In the genomic region with DNA sequence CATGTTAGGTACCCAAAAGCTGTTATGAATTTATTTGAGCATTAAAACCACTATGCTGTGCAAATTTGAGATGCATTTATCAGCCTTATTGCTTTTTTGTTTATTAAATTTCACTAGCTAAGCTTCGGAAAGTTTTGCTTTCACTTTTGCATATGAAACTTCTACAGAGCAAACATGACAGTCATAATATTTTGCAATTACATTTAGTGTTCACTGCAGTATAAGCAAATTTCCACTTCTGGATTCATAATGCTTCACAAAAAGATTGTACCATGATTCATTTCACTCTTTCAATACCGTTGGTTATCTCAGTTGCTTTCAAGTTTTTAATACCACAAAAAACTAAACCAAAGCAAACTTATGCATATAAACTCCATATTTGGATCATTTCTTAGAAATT, we compare ENCODE assay signal across 10 cellular contexts.
DNase-seq lines count a peak whose midpoint lies in the region; ATAC-seq lines count a peak whose summit lies in the region.
"Had no signal": no experiment of that assay in that cellular context is flagged by ENCODE, and none has a peak within 500 bp of the region (broad histone marks: within the 10 kb centered on the region; RNA-seq: fewer than 3 reads in every experiment).

No MANE protein-coding gene starts in this region.

- H3K9ac ChIP-seq in mesendoderm (ENCODE audit: low read length) = no peak overlapping the region

- H3K4me2 ChIP-seq in mesendoderm (ENCODE audit: low read length) = no peak overlapping the region

- H2BK120ac ChIP-seq in mesendoderm (ENCODE audit: low read depth, low read length) = no peak overlapping the region

- H3K18ac ChIP-seq in mesendoderm (ENCODE audit: low read length) = no peak overlapping the region

- POLR2A ChIA-PET in activated CD8-positive, alpha-beta T cell treated with anti-CD3 and anti-CD28 coated beads, Interleukin-2, amount 10 ng/mL, durations not matched to agents 7 days and 5 days (lab: Charles Lee) = no interaction called here

- H3K27ac ChIP-seq in ACC112 (ENCODE audit: low read depth, low read length) (no peak overlapping the region), mesendoderm (ENCODE audit: low read depth, low read length) (no peak overlapping the region)
- H3K27ac ChIP-seq: SJSA1 had no signal

- H3K4me3 ChIP-seq in ACC112 (ENCODE audit: low read depth, low read length) = peak overlapping the region; percentile 73
- H3K4me3 ChIP-seq in mesendoderm (ENCODE audit: low read length) = no peak overlapping the region
- H3K4me3 ChIP-seq: SJSA1 had no signal

- H3K9me3 Mint-ChIP-seq in activated CD8-positive, alpha-beta T cell treated with anti-CD3 and anti-CD28 coated beads, Interleukin-2, amount 10 ng/mL, durations not matched to agents 7 days and 5 days (ENCODE audit: insufficient read depth) = peaks cover 3% of the 10 kb centered on the region

- H2BK5ac ChIP-seq in mesendoderm (ENCODE audit: low read length) = no peak overlapping the region

- no peak for DNase-seq in activated CD8-positive, alpha-beta T cell treated with anti-CD3 and anti-CD28 coated beads, Interleukin-2, amount 10 ng/mL, durations not matched to agents 7 days and 5 days
- DNase-seq in mesendoderm = no peak
- DNase-seq in NCI-H82 (lab: John Stamatoyannopoulos, UW) = no peak
- no peak for DNase-seq in T-helper 9 cell
- DNase-seq: left colon had no signal

- no peaks in the 10 kb centered on the region for H3K4me1 Mint-ChIP-seq in activated CD8-positive, alpha-beta T cell treated with anti-CD3 and anti-CD28 coated beads, Interleukin-2, amount 10 ng/mL, durations not matched to agents 7 days and 5 days (ENCODE audit: low read depth)

- H4K5ac ChIP-seq in mesendoderm (ENCODE audit: low read length) = no peak overlapping the region

- H3K27me3 ChIP-seq in ACC112 (ENCODE audit: insufficient read depth, low read length) (no peaks in the 10 kb centered on the region), mesendoderm (ENCODE audit: insufficient read depth, low read length, poor library complexity) (no peaks in the 10 kb centered on the region)
- H3K27me3 ChIP-seq: SJSA1 had no signal

- no peak overlapping the region for H3K56ac ChIP-seq in mesendoderm (ENCODE audit: low read length)

- ATAC-seq in GM19372 (IDR thresholded peaks at IDR 0.05; ENCODE audit: low read depth, unreplicated experiment) (peak; percentile 77), HG03097 (IDR thresholded peaks at IDR 0.05; ENCODE audit: low FRiP score, unreplicated experiment) (peak; percentile 91), HG02678 (IDR thresholded peaks at IDR 0.05; ENCODE audit: unreplicated experiment) (no peak)
- no peak for ATAC-seq in activated CD8-positive, alpha-beta T cell treated with anti-CD3 and anti-CD28 coated beads, Interleukin-2, amount 10 ng/mL, durations not matched to agents 7 days and 5 days
- ATAC-seq: left colon had no signal

- no peak overlapping the region for H4K8ac ChIP-seq in mesendoderm (ENCODE audit: low read depth, low read length)

- no peaks in the 10 kb centered on the region for H3K36me3 Mint-ChIP-seq in activated CD8-positive, alpha-beta T cell treated with anti-CD3 and anti-CD28 coated beads, Interleukin-2, amount 10 ng/mL, durations not matched to agents 7 days and 5 days (ENCODE audit: low read depth)

- H2BK15ac ChIP-seq in mesendoderm (replicated peaks; ENCODE audit: low read depth) = no peak overlapping the region

- no peak overlapping the region for H2AK5ac ChIP-seq in mesendoderm (ENCODE audit: low read length)

- CTCF ChIA-PET in activated CD8-positive, alpha-beta T cell treated with anti-CD3 and anti-CD28 coated beads, Interleukin-2, amount 10 ng/mL, durations not matched to agents 7 days and 5 days (lab: Charles Lee) = no interaction called here

- H3K4me1 ChIP-seq in ACC112 (ENCODE audit: control insufficient read depth, insufficient read depth, low read length, unreplicated experiment) (peaks cover 6% of the 10 kb centered on the region), mesendoderm (ENCODE audit: control insufficient read depth, low read depth, low read length) (no peaks in the 10 kb centered on the region)
- H3K4me1 ChIP-seq: SJSA1 had no signal

- no CpG with 5 or more reads among the region's 2 CpGs for WGBS in mesendoderm (ENCODE audit: extremely low coverage, insufficient coverage, low lambda C conversion rate)

- H2AFZ ChIP-seq in ACC112 (ENCODE audit: low read length, unreplicated experiment) = peak overlapping the region; percentile 84

- H3K4me3 Mint-ChIP-seq in activated CD8-positive, alpha-beta T cell treated with anti-CD3 and anti-CD28 coated beads, Interleukin-2, amount 10 ng/mL, durations not matched to agents 7 days and 5 days = peak overlapping the region; percentile 28

- H3K27me3 Mint-ChIP-seq in activated CD8-positive, alpha-beta T cell treated with anti-CD3 and anti-CD28 coated beads, Interleukin-2, amount 10 ng/mL, durations not matched to agents 7 days and 5 days (ENCODE audit: low read depth) = no peaks in the 10 kb centered on the region

- no peak overlapping the region for H3K27ac Mint-ChIP-seq in activated CD8-positive, alpha-beta T cell treated with anti-CD3 and anti-CD28 coated beads, Interleukin-2, amount 10 ng/mL, durations not matched to agents 7 days and 5 days

- no peaks in the 10 kb centered on the region for H3K79me1 ChIP-seq in mesendoderm (ENCODE audit: low read length)

- H3K79me2 ChIP-seq in ACC112 (ENCODE audit: control insufficient read depth, insufficient read depth, low read length, unreplicated experiment) = no peaks in the 10 kb centered on the region
- no peaks in the 10 kb centered on the region for H3K79me2 ChIP-seq in mesendoderm (ENCODE audit: control insufficient read depth, insufficient read depth, low read length)

- H3K36me3 ChIP-seq in ACC112 (ENCODE audit: insufficient read depth, low read length) (no peaks in the 10 kb centered on the region), mesendoderm (ENCODE audit: control insufficient read depth, insufficient read depth, low read length) (no peaks in the 10 kb centered on the region)
- H3K36me3 ChIP-seq: SJSA1 had no signal

- H3K23ac ChIP-seq in mesendoderm (ENCODE audit: low read length) = no peak overlapping the region

- no peak overlapping the region for H3K4ac ChIP-seq in mesendoderm (ENCODE audit: low read depth, low read length)

Comparison
In these comparisons a context has a peak if more than half of its experiments do, and no peak if none do; other contexts are left out.
1. ATAC-seq: peak in GM19372 (single experiment) and HG03097 (single experiment); none in activated CD8-positive, alpha-beta T cell treated with anti-CD3 and anti-CD28 coated beads, Interleukin-2, amount 10 ng/mL, durations not matched to agents 7 days and 5 days (single experiment) and HG02678 (single experiment).